Comparison of ENCODE assay signal across 9 cellular contexts in the genomic region with DNA sequence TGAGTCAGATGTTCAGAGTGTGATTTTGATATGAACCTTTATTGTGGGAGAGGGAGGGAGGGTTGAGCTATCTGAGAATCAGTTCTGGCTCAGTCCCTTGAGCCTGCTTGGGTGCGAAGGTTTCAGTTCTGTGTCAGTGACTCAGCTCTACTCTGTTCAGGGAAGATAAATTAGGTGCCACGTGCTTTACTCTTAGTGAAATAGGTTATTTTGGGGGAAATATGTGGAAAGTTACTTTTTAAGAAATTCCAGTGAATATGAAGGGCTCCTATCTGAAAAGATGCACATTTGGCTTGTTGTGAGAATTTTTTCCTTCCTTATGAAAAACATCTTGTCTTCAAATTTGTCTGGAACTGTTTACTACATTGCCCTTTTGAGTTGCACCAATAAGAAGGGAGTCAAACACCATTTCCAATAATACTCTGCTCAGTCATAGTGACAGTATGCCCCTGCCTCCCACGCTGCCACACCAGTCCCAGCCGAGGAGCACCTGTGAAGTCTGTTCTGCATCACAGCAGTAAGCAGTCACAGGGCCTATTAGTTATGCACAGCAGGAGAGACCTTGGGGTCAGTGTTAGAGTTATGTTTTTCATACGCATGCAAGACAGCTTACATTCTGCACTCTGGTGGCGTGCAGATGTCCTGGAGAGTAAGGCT. TPM values are rescaled to one million over a fixed set of nuclear protein-coding genes. Genes with fewer than 3 reads are reported as not detected.
A peak's percentile ranks its signal among the peaks of the same experiment; 100 is the strongest.
DNase-seq lines count a peak whose midpoint lies in the region; ATAC-seq and TF ChIP-seq lines count a peak whose summit lies in the region.
"Had no signal": no experiment of that assay in that cellular context is flagged by ENCODE, and none has a peak within 500 bp of the region (broad histone marks: within the 10 kb centered on the region; RNA-seq: fewer than 3 reads in every experiment).

No MANE protein-coding gene starts in this region.

- H3K27ac Mint-ChIP-seq in CD8-positive, alpha-beta T cell = no peak overlapping the region
- H3K27ac Mint-ChIP-seq in activated naive CD4-positive, alpha-beta T cell treated with anti-CD3 and anti-CD28 coated beads, Interleukin-2, amount 50 U/mL, for 24 hours = peak overlapping the region; percentile 66
- no peak overlapping the region for H3K27ac Mint-ChIP-seq in activated T-helper 2 cell treated with anti-CD3 and anti-CD28 coated beads, Interferon-gamma antibody, Interleukin-2, Interleukin-4, amounts not matched to agents 10 μg/mL and 5 μg/mL and 100 μg/mL, durations not matched to agents 14 hours and 24 hours and 36 hours

- peaks cover 12% of the 10 kb centered on the region for H3K4me1 ChIP-seq in CD8-positive, alpha-beta T cell (ENCODE audit: insufficient read depth, low read length)
- no peaks in the 10 kb centered on the region for H3K4me1 ChIP-seq in left ventricle myocardium inferior

- no peak overlapping the region for H3K27ac ChIP-seq in CD8-positive, alpha-beta T cell (ENCODE audit: low read depth, low read length)
- H3K27ac ChIP-seq in left ventricle myocardium inferior (replicated peaks) = no peak overlapping the region

- peak; percentile 29 for ATAC-seq in CD8-positive, alpha-beta T cell
- ATAC-seq in GM19438 (IDR thresholded peaks at IDR 0.05; ENCODE audit: low read depth, unreplicated experiment) = peak; percentile 84
- ATAC-seq in HG03354 (IDR thresholded peaks at IDR 0.05; ENCODE audit: poor library complexity, severe bottlenecking, unreplicated experiment) = peak; percentile 96
- ATAC-seq in sciatic nerve = peak; percentile 83
- ATAC-seq: HCT116 had no signal

- H3K4me3 Mint-ChIP-seq in CD8-positive, alpha-beta T cell = no peak overlapping the region
- H3K4me3 Mint-ChIP-seq in activated naive CD4-positive, alpha-beta T cell treated with anti-CD3 and anti-CD28 coated beads, Interleukin-2, amount 50 U/mL, for 24 hours = no peak overlapping the region
- no peak overlapping the region for H3K4me3 Mint-ChIP-seq in activated T-helper 2 cell treated with anti-CD3 and anti-CD28 coated beads, Interferon-gamma antibody, Interleukin-2, Interleukin-4, amounts not matched to agents 10 μg/mL and 5 μg/mL and 100 μg/mL, durations not matched to agents 14 hours and 24 hours and 36 hours (ENCODE audit: low read depth)

- no peaks in the 10 kb centered on the region for H3K9me3 ChIP-seq in CD8-positive, alpha-beta T cell (ENCODE audit: low read length)
- H3K9me3 ChIP-seq in left ventricle myocardium inferior (replicated peaks) = no peaks in the 10 kb centered on the region

- intact Hi-C loops in CD8-positive, alpha-beta T cell (cut with DNase I, micrococcal nuclease) = no loop called here
- intact Hi-C loops in sciatic nerve (cut with DNase I) (no loop called here), left ventricle myocardium inferior (cut with micrococcal nuclease) (no loop called here)
- intact Hi-C loops in activated T-helper 2 cell treated with anti-CD3 and anti-CD28 coated beads, Interferon-gamma antibody, Interleukin-2, Interleukin-4, amounts not matched to agents 10 μg/mL and 5 μg/mL and 100 μg/mL, durations not matched to agents 14 hours and 24 hours and 36 hours (cut with micrococcal nuclease) = loop anchor here (1.0 to 5.0 kb wide), 2 partner anchors 12 to 41 kb away; no protein-coding TSS in a partner anchor

- no peaks in the 10 kb centered on the region for H3K27me3 Mint-ChIP-seq in CD8-positive, alpha-beta T cell (ENCODE audit: low read depth)
- H3K27me3 Mint-ChIP-seq in activated naive CD4-positive, alpha-beta T cell treated with anti-CD3 and anti-CD28 coated beads, Interleukin-2, amount 50 U/mL, for 24 hours = no peaks in the 10 kb centered on the region
- H3K27me3 Mint-ChIP-seq in activated T-helper 2 cell treated with anti-CD3 and anti-CD28 coated beads, Interferon-gamma antibody, Interleukin-2, Interleukin-4, amounts not matched to agents 10 μg/mL and 5 μg/mL and 100 μg/mL, durations not matched to agents 14 hours and 24 hours and 36 hours (ENCODE audit: low read depth) = peaks cover 5% of the 10 kb centered on the region

- H3K9me3 Mint-ChIP-seq in CD8-positive, alpha-beta T cell = no peaks in the 10 kb centered on the region
- H3K9me3 Mint-ChIP-seq in activated naive CD4-positive, alpha-beta T cell treated with anti-CD3 and anti-CD28 coated beads, Interleukin-2, amount 50 U/mL, for 24 hours = peaks cover 5% of the 10 kb centered on the region
- H3K9me3 Mint-ChIP-seq in activated T-helper 2 cell treated with anti-CD3 and anti-CD28 coated beads, Interferon-gamma antibody, Interleukin-2, Interleukin-4, amounts not matched to agents 10 μg/mL and 5 μg/mL and 100 μg/mL, durations not matched to agents 14 hours and 24 hours and 36 hours = no peaks in the 10 kb centered on the region

- no peaks in the 10 kb centered on the region for H3K27me3 ChIP-seq in CD8-positive, alpha-beta T cell (ENCODE audit: insufficient read depth, low read length)
- no peaks in the 10 kb centered on the region for H3K27me3 ChIP-seq in left ventricle myocardium inferior (ENCODE audit: low read depth)

- H3K36me3 ChIP-seq in CD8-positive, alpha-beta T cell (ENCODE audit: insufficient read depth, low read length) = no peaks in the 10 kb centered on the region
- no peaks in the 10 kb centered on the region for H3K36me3 ChIP-seq in left ventricle myocardium inferior

- POLR2A ChIA-PET in CD8-positive, alpha-beta T cell (lab: Charles Lee) = no interaction called here

- no peaks in the 10 kb centered on the region for H3K36me3 Mint-ChIP-seq in CD8-positive, alpha-beta T cell
- H3K36me3 Mint-ChIP-seq in activated naive CD4-positive, alpha-beta T cell treated with anti-CD3 and anti-CD28 coated beads, Interleukin-2, amount 50 U/mL, for 24 hours = no peaks in the 10 kb centered on the region
- H3K36me3 Mint-ChIP-seq in activated T-helper 2 cell treated with anti-CD3 and anti-CD28 coated beads, Interferon-gamma antibody, Interleukin-2, Interleukin-4, amounts not matched to agents 10 μg/mL and 5 μg/mL and 100 μg/mL, durations not matched to agents 14 hours and 24 hours and 36 hours (ENCODE audit: low read depth) = no peaks in the 10 kb centered on the region

- no peak overlapping the region for H3K4me3 ChIP-seq in CD8-positive, alpha-beta T cell (ENCODE audit: low read depth, low read length)
- H3K4me3 ChIP-seq in left ventricle myocardium inferior = no peak overlapping the region

- CTCF ChIA-PET in CD8-positive, alpha-beta T cell (lab: Charles Lee) = interaction anchor here (1.5 kb wide), 1 partner anchor 23 kb away, joined by 7 read pairs; no protein-coding TSS in a partner anchor

- DNase-seq in CD8-positive, alpha-beta T cell = no peak
- no peak for DNase-seq in sciatic nerve (ENCODE audit: low spot score)
- no peak for DNase-seq in NCI-H2196 treated with DMSO at 0.1 percent for 48 hours (lab: John Stamatoyannopoulos, UW; ENCODE audit: unreplicated experiment)
- no peak for DNase-seq in activated T-helper 2 cell treated with anti-CD3 and anti-CD28 coated beads, Interferon-gamma antibody, Interleukin-2, Interleukin-4, amounts not matched to agents 10 μg/mL and 5 μg/mL and 100 μg/mL, durations not matched to agents 14 hours and 24 hours and 36 hours (ENCODE audit: low spot score)
- DNase-seq in left ventricle myocardium inferior = no peak

- no peak for TF ChIP-seq CTCF in CD8-positive, alpha-beta T cell (IDR thresholded peaks at IDR 0.05)
- no peak for TF ChIP-seq CTCF in left ventricle myocardium inferior (IDR thresholded peaks at IDR 0.05; ENCODE audit: borderline replicate concordance)

- peaks cover 22% of the 10 kb centered on the region for H3K4me1 Mint-ChIP-seq in CD8-positive, alpha-beta T cell (ENCODE audit: low read depth)
- H3K4me1 Mint-ChIP-seq in activated naive CD4-positive, alpha-beta T cell treated with anti-CD3 and anti-CD28 coated beads, Interleukin-2, amount 50 U/mL, for 24 hours = peaks cover 40% of the 10 kb centered on the region
- H3K4me1 Mint-ChIP-seq in activated T-helper 2 cell treated with anti-CD3 and anti-CD28 coated beads, Interferon-gamma antibody, Interleukin-2, Interleukin-4, amounts not matched to agents 10 μg/mL and 5 μg/mL and 100 μg/mL, durations not matched to agents 14 hours and 24 hours and 36 hours (ENCODE audit: low read depth) = peaks cover 23% of the 10 kb centered on the region

RNA-seq across cellular contexts. Expression of a gene that starts 32.8 kb away (rescaled TPM):
- not detected for total RNA-seq in CD8-positive, alpha-beta T cell
- total RNA-seq in sciatic nerve = 2.5 TPM
- not detected in 2 replicates for total RNA-seq in activated T-helper 2 cell treated with anti-CD3 and anti-CD28 coated beads, Interferon-gamma antibody, Interleukin-2, Interleukin-4, amounts not matched to agents 10 μg/mL and 5 μg/mL and 100 μg/mL, durations not matched to agents 14 hours and 24 hours and 36 hours
- 0.11 TPM for total RNA-seq in left ventricle myocardium inferior

Comparison
In these comparisons a context has a peak if more than half of its experiments do, and no peak if none do; other contexts are left out.
1. ATAC-seq: peak in every context shown above with its lines; median percentile 96 in HG03354; 84 in GM19438; 83 in sciatic nerve; 29 in CD8-positive, alpha-beta T cell.